In genomic region chr4:82515705-82516104, GRCh38 we compare ENCODE assay signal across 9 cellular contexts. TPM values are rescaled to one million over a fixed set of nuclear protein-coding genes. Genes with fewer than 3 reads are reported as not detected.
DNase-seq lines count a peak whose midpoint lies in the region; ATAC-seq and TF ChIP-seq lines count a peak whose summit lies in the region.
"Had no signal": no experiment of that assay in that cellular context is flagged by ENCODE, and none has a peak within 500 bp of the region (broad histone marks: within the 10 kb centered on the region; RNA-seq: fewer than 3 reads in every experiment).

No MANE protein-coding gene starts in this region.

- no peaks in the 10 kb centered on the region for H3K27me3 ChIP-seq in right lobe of liver

- WGBS in right lobe of liver (ENCODE audit: insufficient coverage, low coverage, low lambda C conversion rate, missing lambda C conversion rate), result 31% methylated on average over 2 of the region's 3 CpGs

- H3K9me3 ChIP-seq in right lobe of liver, result no peaks in the 10 kb centered on the region
- H3K9me3 ChIP-seq: Caco-2 had no signal

- H3K27ac ChIP-seq in right lobe of liver, result peak overlapping the region in 2 of 3 donors; percentile 28 to 56

- H3K4me3 ChIP-seq in AG04449 (ENCODE audit: low read depth, low read length) (no peak overlapping the region), right lobe of liver (no peak overlapping the region)

- peak; percentile 93 to 96 (median 96) for ATAC-seq in right lobe of liver
- ATAC-seq in HG03039 (IDR thresholded peaks at IDR 0.05; ENCODE audit: unreplicated experiment), result no peak
- no peak for ATAC-seq in HG03342 (IDR thresholded peaks at IDR 0.05; ENCODE audit: unreplicated experiment)

- CTCF ChIA-PET in AG04449 (lab: Yijun Ruan, JAX), result interaction anchor here (0.9 kb wide), 2 partner anchors 16 to 18 kb away, joined by 3 to 5 read pairs; no protein-coding TSS in a partner anchor

- H3K4me1 ChIP-seq in right lobe of liver, result peaks cover 0 to 14% (median 2%) of the 10 kb centered on the region in 4 donors

- POLR2A ChIA-PET in AG04449 (lab: Yijun Ruan, JAX), result no interaction called here

- no peak for TF ChIP-seq POLR2A in right lobe of liver (IDR thresholded peaks at IDR 0.05)

- no peaks in the 10 kb centered on the region for H3K36me3 ChIP-seq in right lobe of liver

- no peak for TF ChIP-seq CTCF in AG04449 (IDR thresholded peaks at IDR 0.05; ENCODE audit: insufficient read depth, low read length, missing control alignments)
- no peak for TF ChIP-seq CTCF in right lobe of liver (IDR thresholded peaks at IDR 0.05)

- peak; percentile 63 for DNase-seq in AG04449 (ENCODE audit: low read depth, low spot score)
- DNase-seq in NCI-H2029 (lab: John Stamatoyannopoulos, UW), result peak; percentile 88
- DNase-seq in dedifferentiated amniotic fluid mesenchymal stem cell (ENCODE audit: extremely low spot score), result peak; percentile 40
- peak in 1 of 3 donors; percentile 74 for DNase-seq in right lobe of liver
- DNase-seq in stimulated activated CD4-positive, alpha-beta T cell treated with anti-CD3 and anti-CD28 coated beads, Interleukin-4, amount 100 ng/mL, for 4 hours, result no peak
- DNase-seq in T-helper 9 cell, result no peak
- DNase-seq: Caco-2 had no signal

- intact Hi-C loops in right lobe of liver (cut with DNase I), result no loop called here

RNA-seq across cellular contexts. Expression of gene TMEM150C, which starts 46.1 kb away (rescaled TPM):
- 10 to 100 TPM in 1 of 6 experiments, 1 to 10 TPM in 5; 3.5 to 11.8 (median 6.8) TPM for total RNA-seq in right lobe of liver

Comparison
In these comparisons a context has a peak if more than half of its experiments do, and no peak if none do; other contexts are left out.
1. DNase-seq: peak in AG04449 (single experiment), NCI-H2029 (single experiment) and dedifferentiated amniotic fluid mesenchymal stem cell (single experiment); none in stimulated activated CD4-positive, alpha-beta T cell treated with anti-CD3 and anti-CD28 coated beads, Interleukin-4, amount 100 ng/mL, for 4 hours (0 of 2) and T-helper 9 cell (single experiment).
2. ATAC-seq: peak in right lobe of liver (4 of 4); none in HG03039 (single experiment) and HG03342 (single experiment).